In the genomic region with DNA sequence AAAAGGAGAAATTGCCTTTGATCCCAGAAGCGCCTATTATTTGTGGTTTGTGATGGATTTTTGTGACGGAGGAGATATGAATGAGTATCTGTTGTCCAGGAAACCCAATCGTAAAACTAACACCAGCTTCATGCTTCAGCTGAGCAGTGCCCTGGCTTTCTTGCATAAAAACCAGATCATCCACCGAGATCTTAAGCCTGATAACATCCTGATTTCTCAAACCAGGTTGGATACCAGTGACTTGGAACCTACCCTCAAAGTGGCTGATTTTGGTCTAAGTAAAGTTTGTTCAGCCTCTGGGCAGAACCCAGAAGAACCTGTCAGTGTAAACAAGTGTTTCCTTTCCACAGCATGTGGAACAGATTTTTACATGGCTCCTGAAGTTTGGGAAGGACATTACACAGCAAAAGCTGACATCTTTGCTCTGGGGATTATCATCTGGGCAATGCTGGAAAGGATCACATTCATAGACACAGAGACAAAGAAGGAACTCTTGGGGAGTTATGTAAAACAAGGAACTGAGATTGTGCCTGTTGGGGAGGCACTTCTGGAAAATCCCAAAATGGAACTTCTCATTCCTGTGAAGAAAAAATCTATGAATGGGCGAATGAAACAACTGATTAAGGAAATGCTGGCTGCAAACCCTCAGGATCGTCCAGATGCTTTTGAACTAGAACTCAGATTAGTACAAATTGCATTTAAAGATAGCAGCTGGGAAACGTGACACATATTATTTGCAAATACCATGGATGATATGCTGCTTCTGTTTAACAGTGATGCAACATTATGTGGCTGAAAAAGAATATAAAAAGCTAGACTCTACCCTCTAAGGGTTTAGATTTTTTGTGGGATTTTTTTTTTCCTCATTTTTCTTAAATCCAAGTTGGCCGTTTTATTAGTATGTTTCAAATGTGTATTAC, we compare ENCODE assay signal across 8 cellular contexts. TPM values are rescaled to one million over a fixed set of nuclear protein-coding genes. Genes with fewer than 3 reads are reported as not detected.
DNase-seq lines count a peak whose midpoint lies in the region; ATAC-seq, FAIRE-seq and TF ChIP-seq lines count a peak whose summit lies in the region.

No MANE protein-coding gene starts in this region.

- H3K27me3 Mint-ChIP-seq in WTC11 (ENCODE audit: low read depth), result no peaks in the 10 kb centered on the region
- no peaks in the 10 kb centered on the region for H3K27me3 Mint-ChIP-seq in glutamatergic neuron (ENCODE audit: unreplicated experiment)

- H3K9me3 ChIP-seq in BLaER1 (no peaks in the 10 kb centered on the region), muscle layer of colon (ENCODE audit: low read length) (no peaks in the 10 kb centered on the region)

- H4K20me1 ChIP-seq in BLaER1, result no peaks in the 10 kb centered on the region

- 0 out of 2 replicates have a peak, but pooled peaks cover 11% of the 10 kb centered on the region for H3K36me3 Mint-ChIP-seq in WTC11
- H3K36me3 Mint-ChIP-seq in glutamatergic neuron (ENCODE audit: unreplicated experiment), result no peaks in the 10 kb centered on the region

- ATAC-seq in WTC11, result no peak

- no peak overlapping the region for H3K4me3 Mint-ChIP-seq in WTC11
- no peak overlapping the region for H3K4me3 Mint-ChIP-seq in glutamatergic neuron (ENCODE audit: unreplicated experiment)

- H3K4me2 ChIP-seq in BLaER1, result peak overlapping the region; percentile 7; the same call in 1 of the 2 replicates

- peaks cover 61% of the 10 kb centered on the region for H3K4me1 ChIP-seq in BLaER1
- H3K4me1 ChIP-seq in muscle layer of colon (ENCODE audit: insufficient read depth, low read length), result peaks cover 26% of the 10 kb centered on the region

- no peak overlapping the region for H3K27ac ChIP-seq in BLaER1
- peak overlapping the region; percentile 74 for H3K27ac ChIP-seq in muscle layer of colon (ENCODE audit: low read depth, low read length)

- no peaks in the 10 kb centered on the region for H3K9me3 Mint-ChIP-seq in WTC11
- no peaks in the 10 kb centered on the region for H3K9me3 Mint-ChIP-seq in glutamatergic neuron (ENCODE audit: unreplicated experiment)

- peak overlapping the region; percentile 3; the same call in 1 of the 2 replicates for H3K9ac ChIP-seq in BLaER1
- H3K9ac ChIP-seq in muscle layer of colon (ENCODE audit: low read length), result no peak overlapping the region

- FAIRE-seq in GM12891 (lab: Jason Lieb, UNC), result no peak

- H3K4me1 Mint-ChIP-seq in WTC11, result peaks cover 4% of the 10 kb centered on the region
- H3K4me1 Mint-ChIP-seq in glutamatergic neuron (ENCODE audit: low read depth, unreplicated experiment), result no peaks in the 10 kb centered on the region

- no peak for TF ChIP-seq CTCF in WTC11 (IDR thresholded peaks at IDR 0.05)
- no peak for TF ChIP-seq CTCF in glutamatergic neuron (IDR thresholded peaks at IDR 0.05; ENCODE audit: partially characterized antibody, unreplicated experiment)

- peaks cover 32% of the 10 kb centered on the region for H3K36me3 ChIP-seq in BLaER1
- peaks cover 15% of the 10 kb centered on the region for H3K36me3 ChIP-seq in muscle layer of colon (ENCODE audit: insufficient read depth, low read length)

- POLR2A ChIA-PET in WTC11 (lab: Charles Lee), result no interaction called here

- CTCF ChIA-PET in WTC11 (lab: Charles Lee), result interaction anchor here (0.7 to 1.6 kb wide), 6 partner anchors 8 to 112 kb away, joined by 3 to 10 read pairs (median 4); a partner anchor contains a TSS

- H3K4me3 ChIP-seq in BLaER1, result no peak overlapping the region
- H3K4me3 ChIP-seq in muscle layer of colon (ENCODE audit: low read depth in 1 of 2, low read length in 2 of 2), result no peak overlapping the region

- DNase-seq in GM12891 (ENCODE audit: insufficient read length, low spot score) (no peak), WTC11 (ENCODE audit: low spot score) (no peak), DMS53 (lab: John Stamatoyannopoulos, UW) (no peak), glutamatergic neuron (no peak), SIG-M5 (lab: John Stamatoyannopoulos, UW) (no peak)
- no peak for DNase-seq in stimulated activated CD4-positive, alpha-beta T cell treated with anti-CD3 and anti-CD28 coated beads, Interleukin-4, amount 100 ng/mL, for 1 hour

- H3K27ac Mint-ChIP-seq in WTC11, result peak overlapping the region; percentile 7; the same call in 1 of the 2 replicates
- H3K27ac Mint-ChIP-seq in glutamatergic neuron (ENCODE audit: unreplicated experiment), result no peak overlapping the region

- H3K27me3 ChIP-seq in BLaER1 (no peaks in the 10 kb centered on the region), muscle layer of colon (ENCODE audit: control insufficient read depth in 1 of 2, insufficient read depth in 2 of 2, low read length in 2 of 2) (no peaks in the 10 kb centered on the region)

- no peak for TF ChIP-seq POLR2A in GM12891 (IDR thresholded peaks at IDR 0.05; ENCODE audit: low read depth, low read length)

TF ChIP-seq in GM12891, 5 proteins besides CTCF, POLR2A, EP300 and RAD21:
- peak; percentile 51 for TF ChIP-seq SPI1 (IDR thresholded peaks at IDR 0.05; ENCODE audit: low read depth, low read length)
- TF ChIP-seq POU2F2 (IDR thresholded peaks at IDR 0.05; ENCODE audit: low read depth, low read length), result no peak

TF ChIP-seq in WTC11, 78 proteins besides CTCF, POLR2A, EP300 and RAD21:
- no peak for TF ChIP-seq ZBTB21 (CRISPR knock-in tag; IDR thresholded peaks at IDR 0.05; ENCODE audit: borderline replicate concordance)
- TF ChIP-seq RELA (CRISPR knock-in tag; IDR thresholded peaks at IDR 0.05; ENCODE audit: borderline replicate concordance), result no peak
- TF ChIP-seq, protein P1, sequence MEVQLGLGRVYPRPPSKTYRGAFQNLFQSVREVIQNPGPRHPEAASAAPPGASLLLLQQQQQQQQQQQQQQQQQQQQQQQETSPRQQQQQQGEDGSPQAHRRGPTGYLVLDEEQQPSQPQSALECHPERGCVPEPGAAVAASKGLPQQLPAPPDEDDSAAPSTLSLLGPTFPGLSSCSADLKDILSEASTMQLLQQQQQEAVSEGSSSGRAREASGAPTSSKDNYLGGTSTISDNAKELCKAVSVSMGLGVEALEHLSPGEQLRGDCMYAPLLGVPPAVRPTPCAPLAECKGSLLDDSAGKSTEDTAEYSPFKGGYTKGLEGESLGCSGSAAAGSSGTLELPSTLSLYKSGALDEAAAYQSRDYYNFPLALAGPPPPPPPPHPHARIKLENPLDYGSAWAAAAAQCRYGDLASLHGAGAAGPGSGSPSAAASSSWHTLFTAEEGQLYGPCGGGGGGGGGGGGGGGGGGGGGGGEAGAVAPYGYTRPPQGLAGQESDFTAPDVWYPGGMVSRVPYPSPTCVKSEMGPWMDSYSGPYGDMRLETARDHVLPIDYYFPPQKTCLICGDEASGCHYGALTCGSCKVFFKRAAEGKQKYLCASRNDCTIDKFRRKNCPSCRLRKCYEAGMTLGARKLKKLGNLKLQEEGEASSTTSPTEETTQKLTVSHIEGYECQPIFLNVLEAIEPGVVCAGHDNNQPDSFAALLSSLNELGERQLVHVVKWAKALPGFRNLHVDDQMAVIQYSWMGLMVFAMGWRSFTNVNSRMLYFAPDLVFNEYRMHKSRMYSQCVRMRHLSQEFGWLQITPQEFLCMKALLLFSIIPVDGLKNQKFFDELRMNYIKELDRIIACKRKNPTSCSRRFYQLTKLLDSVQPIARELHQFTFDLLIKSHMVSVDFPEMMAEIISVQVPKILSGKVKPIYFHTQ (CRISPR knock-in tag; IDR thresholded peaks at IDR 0.05), result no peak
- no peak for TF ChIP-seq ZNF121 (CRISPR knock-in tag; IDR thresholded peaks at IDR 0.05)
- no peak for TF ChIP-seq TP53 (CRISPR knock-in tag; IDR thresholded peaks at IDR 0.05)
- no peak for TF ChIP-seq RORB (CRISPR knock-in tag; IDR thresholded peaks at IDR 0.05)

RNA-seq across cellular contexts. Expression of a gene that starts 10.5 kb away (rescaled TPM):
- polyA plus RNA-seq in GM12891 (2012; ENCODE audit: low read depth, missing spikeins), result 2.7 TPM
- total RNA-seq in WTC11 (2021) (4.0 to 5.5 TPM (median 4.3 TPM) in 3 replicates), glutamatergic neuron (ENCODE audit: unreplicated experiment) (7.2 TPM)

RNA-seq across cellular contexts. Expression of a gene that starts 36.8 kb away (rescaled TPM):
- not detected for polyA plus RNA-seq in GM12891 (2012; ENCODE audit: low read depth, missing spikeins)
- total RNA-seq in WTC11 (2021) (0.37 to 0.55 TPM (median 0.53 TPM) in 3 replicates), glutamatergic neuron (ENCODE audit: unreplicated experiment) (0.25 TPM)

RNA-seq across cellular contexts. Expression of a gene that starts 46.6 kb away (rescaled TPM):
- not detected for polyA plus RNA-seq in GM12891 (2012; ENCODE audit: low read depth, missing spikeins)
- total RNA-seq in WTC11 (2021) (not detected in 3 replicates), glutamatergic neuron (ENCODE audit: unreplicated experiment) (not detected)

RNA-seq across cellular contexts. Expression of a gene that starts 47.6 kb away (rescaled TPM):
- 48.3 TPM for polyA plus RNA-seq in GM12891 (2012; ENCODE audit: low read depth, missing spikeins)
- total RNA-seq in WTC11 (2021), result 39.6 to 49.1 TPM (median 43.3 TPM) in 3 replicates
- 35.9 TPM for total RNA-seq in glutamatergic neuron (ENCODE audit: unreplicated experiment)

RNA-seq across cellular contexts. Expression of a gene that starts 49.5 kb away (rescaled TPM):
- polyA plus RNA-seq in GM12891 (2012; ENCODE audit: low read depth, missing spikeins), result 0.39 TPM
- total RNA-seq in WTC11 (2021) (not detected in 3 replicates), glutamatergic neuron (ENCODE audit: unreplicated experiment) (4.2 TPM)
